15 cellular contexts compared by ENCODE assay signal in the genomic region with DNA sequence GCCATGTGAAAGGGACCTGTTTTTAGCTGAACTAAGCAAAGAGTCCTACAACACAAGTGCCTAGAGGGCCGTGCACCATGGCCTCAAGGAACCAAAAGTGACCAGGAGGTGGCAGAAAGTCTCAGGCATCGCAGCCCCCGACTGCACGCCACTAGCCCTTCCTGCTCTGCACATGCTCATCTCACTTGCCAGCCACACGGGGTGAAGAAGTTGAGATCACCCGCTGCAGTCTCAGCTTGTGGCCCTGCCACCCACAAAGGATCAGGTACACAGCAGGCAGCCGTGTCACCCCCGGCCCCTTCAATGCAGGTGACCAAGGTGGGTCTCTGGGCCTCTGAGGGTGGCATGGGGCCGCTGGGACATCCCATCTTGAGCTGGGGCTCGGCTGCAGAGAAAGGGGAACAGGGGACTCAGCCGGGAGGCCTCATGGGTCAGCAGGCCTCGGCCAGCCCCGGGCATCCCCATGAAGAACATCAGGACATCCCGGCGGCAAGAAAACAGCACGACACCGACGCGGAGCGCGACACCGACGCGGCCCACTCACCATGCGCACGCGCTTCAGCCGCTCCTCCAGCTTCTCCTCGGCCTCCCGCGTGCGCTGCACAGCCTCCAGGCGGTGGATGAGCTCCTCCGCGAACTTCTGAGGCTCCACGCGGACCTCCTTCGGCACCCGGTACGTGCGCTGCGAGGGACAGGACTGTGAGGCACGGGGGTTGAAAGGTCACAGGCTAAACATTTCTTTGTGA. TPM values are rescaled to one million over a fixed set of nuclear protein-coding genes. Genes with fewer than 3 reads are reported as not detected.
DNase-seq lines count a peak whose midpoint lies in the region; ATAC-seq and TF ChIP-seq lines count a peak whose summit lies in the region.
"Had no signal": no experiment of that assay in that cellular context is flagged by ENCODE, and none has a peak within 500 bp of the region (broad histone marks: within the 10 kb centered on the region; RNA-seq: fewer than 3 reads in every experiment).

No MANE protein-coding gene starts in this region.

- H2BK5ac ChIP-seq in mesenchymal stem cell (ENCODE audit: low read depth, low read length, poor library complexity, severe bottlenecking), result no peak overlapping the region

- H3K9ac ChIP-seq in mesenchymal stem cell (ENCODE audit: low read length), result no peak overlapping the region

- no peak overlapping the region for H3K23ac ChIP-seq in mesenchymal stem cell (ENCODE audit: low read length in 2 of 2)

- 95% methylated on average over 43 of the region's 43 CpGs for WGBS in mesenchymal stem cell

- no peak overlapping the region for H4K8ac ChIP-seq in mesenchymal stem cell (ENCODE audit: low read length)

- no peak overlapping the region for H2BK12ac ChIP-seq in mesenchymal stem cell (ENCODE audit: low read length in 2 of 2)

- H3K4me1 Mint-ChIP-seq in CD4-positive, alpha-beta T cell (ENCODE audit: low read depth), result no peaks in the 10 kb centered on the region

- no peaks in the 10 kb centered on the region for H3K27me3 Mint-ChIP-seq in CD4-positive, alpha-beta T cell
- H3K27me3 Mint-ChIP-seq: stimulated activated naive CD8-positive, alpha-beta T cell treated with anti-CD3 and anti-CD28 coated beads, Interleukin-15, Interleukin-2, amounts not matched to agents 100 ng/mL and 50 ng/mL, for 24 hours had no signal

- H3K36me3 ChIP-seq in mesenchymal stem cell (ENCODE audit: control insufficient read depth in 1 of 2, insufficient read depth in 2 of 2, low read depth in 1 of 2, low read length in 2 of 2), result peaks cover 53 to 55% of the 10 kb centered on the region in 2 experiments

- H3K9me3 Mint-ChIP-seq in CD4-positive, alpha-beta T cell, result no peaks in the 10 kb centered on the region
- H3K9me3 Mint-ChIP-seq: stimulated activated naive CD8-positive, alpha-beta T cell treated with anti-CD3 and anti-CD28 coated beads, Interleukin-15, Interleukin-2, amounts not matched to agents 100 ng/mL and 50 ng/mL, for 24 hours had no signal

- CTCF ChIA-PET in CD4-positive, alpha-beta T cell (lab: Charles Lee), result no interaction called here
- CTCF ChIA-PET in GM10248 (lab: Yijun Ruan, JAX), result no interaction called here

- H3K18ac ChIP-seq in mesenchymal stem cell (ENCODE audit: low read depth in 1 of 2, low read length in 2 of 2), result no peak overlapping the region

- no peaks in the 10 kb centered on the region for H3K27me3 ChIP-seq in CD4-positive, alpha-beta T cell (ENCODE audit: control insufficient read depth, insufficient read depth, low read length)
- no peaks in the 10 kb centered on the region for H3K27me3 ChIP-seq in mesenchymal stem cell (ENCODE audit: control insufficient read depth in 1 of 2, insufficient read depth in 1 of 2, low read length in 2 of 2)

- no peak overlapping the region for H3K4me3 Mint-ChIP-seq in CD4-positive, alpha-beta T cell
- H3K4me3 Mint-ChIP-seq: stimulated activated naive CD8-positive, alpha-beta T cell treated with anti-CD3 and anti-CD28 coated beads, Interleukin-15, Interleukin-2, amounts not matched to agents 100 ng/mL and 50 ng/mL, for 24 hours had no signal

- no peak overlapping the region for H2BK15ac ChIP-seq in mesenchymal stem cell (ENCODE audit: low read depth, poor library complexity, severe bottlenecking)

- peaks cover 8% of the 10 kb centered on the region for H3K4me1 ChIP-seq in mesenchymal stem cell (ENCODE audit: control insufficient read depth, insufficient read depth, low read depth, low read length)

- H3K4me2 ChIP-seq in mesenchymal stem cell (ENCODE audit: low read length, poor library complexity, severe bottlenecking), result no peak overlapping the region

- POLR2A ChIA-PET in CD4-positive, alpha-beta T cell (lab: Charles Lee), result no interaction called here
- POLR2A ChIA-PET in GM10248 (lab: Yijun Ruan, JAX), result no interaction called here

- H2AK5ac ChIP-seq in mesenchymal stem cell (ENCODE audit: low read length, severe bottlenecking), result no peak overlapping the region

- in situ Hi-C loops in astrocyte of the spinal cord (cut with HindIII; ENCODE audit: low sequenced_read_pairs), result no loop called here

- H3K36me3 Mint-ChIP-seq in CD4-positive, alpha-beta T cell (ENCODE audit: low read depth), result peaks cover 39% of the 10 kb centered on the region

- no peak overlapping the region for H3K14ac ChIP-seq in mesenchymal stem cell (ENCODE audit: low read length in 2 of 2)

- intact Hi-C loops in CD4-positive, alpha-beta T cell (cut with DNase I, micrococcal nuclease), result no loop called here

- H3K4ac ChIP-seq in mesenchymal stem cell (ENCODE audit: low read depth in 1 of 2, low read length in 2 of 2), result no peak overlapping the region

- no peak overlapping the region for H2BK120ac ChIP-seq in mesenchymal stem cell (ENCODE audit: low read depth, low read length)

- DNase-seq in CD4-positive, alpha-beta T cell, result no peak
- DNase-seq in HT1080 (ENCODE audit: low read depth) (peak; percentile 6), astrocyte of the spinal cord (ENCODE audit: low read depth, low spot score) (no peak), mesenchymal stem cell (peak; percentile 22), GM10248 (ENCODE audit: extremely low spot score) (no peak), COLO829 (ENCODE audit: low spot score) (no peak), NCI-H774 (lab: John Stamatoyannopoulos, UW) (no peak), GM19238 (ENCODE audit: insufficient read length, low spot score) (no peak)
- DNase-seq: effector memory CD4-positive, alpha-beta T cell; NCI-H1694; stimulated activated CD4-positive, alpha-beta T cell treated with anti-CD3 and anti-CD28 coated beads, Interleukin-2, amount 100 ng/mL, for 48 hours had no signal

- peak; percentile 60 for ATAC-seq in CD4-positive, alpha-beta T cell (ENCODE audit: poor library complexity)

- H2AFZ ChIP-seq in mesenchymal stem cell (ENCODE audit: low read depth, low read length), result no peak overlapping the region

- TF ChIP-seq CTCF in CD4-positive, alpha-beta T cell (IDR thresholded peaks at IDR 0.05), result no peak
- TF ChIP-seq CTCF in astrocyte of the spinal cord (IDR thresholded peaks at IDR 0.05; ENCODE audit: low read depth, low read length) (peak; percentile 6), GM10248 (IDR thresholded peaks at IDR 0.05; ENCODE audit: control extremely low read depth, extremely low read depth, low read depth, missing control alignments) (no peak)

- no peak overlapping the region for H3K27ac Mint-ChIP-seq in CD4-positive, alpha-beta T cell
- H3K27ac Mint-ChIP-seq: stimulated activated naive CD8-positive, alpha-beta T cell treated with anti-CD3 and anti-CD28 coated beads, Interleukin-15, Interleukin-2, amounts not matched to agents 100 ng/mL and 50 ng/mL, for 24 hours had no signal

- H3K4me3 ChIP-seq in astrocyte of the spinal cord (ENCODE audit: low read depth, low read length) (no peak overlapping the region), mesenchymal stem cell (ENCODE audit: insufficient read depth in 1 of 2, low read depth in 1 of 2, low read length in 2 of 2) (no peak overlapping the region)
- H3K4me3 ChIP-seq: lung had no signal

- no peaks in the 10 kb centered on the region for H3K9me3 ChIP-seq in CD4-positive, alpha-beta T cell (ENCODE audit: control insufficient read depth, low read length)
- no peaks in the 10 kb centered on the region for H3K9me3 ChIP-seq in mesenchymal stem cell (ENCODE audit: control insufficient read depth, low read length)

- no peak overlapping the region for H4K91ac ChIP-seq in mesenchymal stem cell (ENCODE audit: low read length)

- H3K79me1 ChIP-seq in mesenchymal stem cell (replicated peaks; ENCODE audit: low read length, poor library complexity, severe bottlenecking), result peaks cover 32% of the 10 kb centered on the region

- H3K27ac ChIP-seq in CD4-positive, alpha-beta T cell (ENCODE audit: low read depth, low read length), result no peak overlapping the region
- no peak overlapping the region for H3K27ac ChIP-seq in mesenchymal stem cell (ENCODE audit: low read length, poor library complexity, severe bottlenecking)
- H3K27ac ChIP-seq: C4-2B had no signal

RNA-seq across cellular contexts. Expression of a gene that starts 21.0 kb away (rescaled TPM):
- total RNA-seq in CD4-positive, alpha-beta T cell, result not detected
- total RNA-seq in HT1080 (2014; rRNA removed; shearing (Covaris generic)), result 1.2 TPM in 1 of 2 replicates, not detected in the other
- polyA plus RNA-seq in HT1080 (2015; cell fraction: cytosol; rRNA removed), result not detected in 2 replicates
- polyA plus RNA-seq in HT1080 (2015; cell fraction: nucleus; rRNA removed), result 0.25 and 0.45 TPM in 2 replicates
- not detected for polyA plus RNA-seq in mesenchymal stem cell (2013, experiment 1 of 2)
- not detected for polyA plus RNA-seq in mesenchymal stem cell (2013, experiment 2 of 2)
- total RNA-seq: H4 had no signal

RNA-seq across cellular contexts. Expression of a gene that starts 23.5 kb away (rescaled TPM):
- under 1 TPM in 1 of 2 experiments, not detected in 1; 0.42 TPM for total RNA-seq in CD4-positive, alpha-beta T cell
- 0.07 TPM in 1 of 2 replicates, not detected in the other for total RNA-seq in HT1080 (2014; rRNA removed; shearing (Covaris generic))
- not detected in 2 replicates for polyA plus RNA-seq in HT1080 (2015; cell fraction: cytosol; rRNA removed)
- 0.34 and 0.70 TPM in 2 replicates for polyA plus RNA-seq in HT1080 (2015; cell fraction: nucleus; rRNA removed)
- 0.11 TPM for polyA plus RNA-seq in mesenchymal stem cell (2013, experiment 1 of 2)
- polyA plus RNA-seq in mesenchymal stem cell (2013, experiment 2 of 2), result 0.19 TPM
- total RNA-seq: H4 had no signal

RNA-seq across cellular contexts. Expression of a gene that starts 28.2 kb away (rescaled TPM):
- not detected for total RNA-seq in CD4-positive, alpha-beta T cell
- total RNA-seq in HT1080 (2014; rRNA removed; shearing (Covaris generic)), result 0.07 TPM in 1 of 2 replicates, not detected in the other
- polyA plus RNA-seq in HT1080 (2015; cell fraction: cytosol; rRNA removed), result 0.20 and 0.32 TPM in 2 replicates
- polyA plus RNA-seq in HT1080 (2015; cell fraction: nucleus; rRNA removed), result 4.0 and 4.4 TPM in 2 replicates
- 1.4 TPM for polyA plus RNA-seq in mesenchymal stem cell (2013, experiment 1 of 2)
- 1.3 TPM for polyA plus RNA-seq in mesenchymal stem cell (2013, experiment 2 of 2)
- total RNA-seq: H4 had no signal

RNA-seq across cellular contexts. Expression of a gene that starts 48.6 kb away (rescaled TPM):
- 10 to 100 TPM; 24.7 to 26.3 TPM for total RNA-seq in CD4-positive, alpha-beta T cell
- 23.4 and 24.5 TPM in 2 replicates for total RNA-seq in HT1080 (2014; rRNA removed; shearing (Covaris generic))
- 18.5 and 18.7 TPM in 2 replicates for polyA plus RNA-seq in HT1080 (2015; cell fraction: cytosol; rRNA removed)
- 15.0 and 15.9 TPM in 2 replicates for polyA plus RNA-seq in HT1080 (2015; cell fraction: nucleus; rRNA removed)
- 8.3 TPM for polyA plus RNA-seq in mesenchymal stem cell (2013, experiment 1 of 2)
- polyA plus RNA-seq in mesenchymal stem cell (2013, experiment 2 of 2), result 8.7 TPM

Comparison
In these comparisons a context has a peak if more than half of its experiments do, and no peak if none do; other contexts are left out.
1. DNase-seq: peak in HT1080 (single experiment) and mesenchymal stem cell (single experiment); none in CD4-positive, alpha-beta T cell (0 of 10), astrocyte of the spinal cord (single experiment), GM10248 (single experiment), COLO829 (single experiment), NCI-H774 (single experiment) and GM19238 (single experiment).